ENCODE assay signal across 12 cellular contexts in genomic region chr2:175152242-175152641, GRCh38. TPM values are rescaled to one million over a fixed set of nuclear protein-coding genes. Genes with fewer than 3 reads are reported as not detected.
A peak's percentile ranks its signal among the peaks of the same experiment; 100 is the strongest.
DNase-seq lines count a peak whose midpoint lies in the region; ATAC-seq and TF ChIP-seq lines count a peak whose summit lies in the region.
"Had no signal": no experiment of that assay in that cellular context is flagged by ENCODE, and none has a peak within 500 bp of the region (broad histone marks: within the 10 kb centered on the region; RNA-seq: fewer than 3 reads in every experiment).

No MANE protein-coding gene starts in this region.

- H3K27me3 ChIP-seq in CD4-positive, CD25-positive, alpha-beta regulatory T cell (ENCODE audit: control insufficient read depth, insufficient read depth, low read length): no peaks in the 10 kb centered on the region
- H3K27me3 ChIP-seq in HAP-1 (ENCODE audit: low read depth) (no peaks in the 10 kb centered on the region), heart left ventricle (no peaks in the 10 kb centered on the region)
- H3K27me3 ChIP-seq: right atrium auricular region had no signal

- H3K4me1 Mint-ChIP-seq in CD4-positive, CD25-positive, alpha-beta regulatory T cell: peaks cover 27 to 70% (median 56%) of the 10 kb centered on the region in 4 donors
- H3K4me1 Mint-ChIP-seq in activated CD4-positive, alpha-beta memory T cell treated with anti-CD3 and anti-CD28 coated beads for 36 hours (ENCODE audit: low read depth): peaks cover 54% of the 10 kb centered on the region

- DNase-seq in CD4-positive, CD25-positive, alpha-beta regulatory T cell: peak in 1 of 3 donors; percentile 12
- DNase-seq in GM19240 (ENCODE audit: insufficient read length, low spot score) (peak; percentile 6), HAP-1 (ENCODE audit: low spot score in 2 of 2) (no peak), heart left ventricle (no peak), NCI-H1417 (lab: John Stamatoyannopoulos, UW) (no peak)
- DNase-seq in activated CD4-positive, alpha-beta memory T cell treated with anti-CD3 and anti-CD28 coated beads for 36 hours: no peak
- DNase-seq: activated naive CD4-positive, alpha-beta T cell treated with Interleukin-2 at 50 U/mL for 16 hours; head of caudate nucleus; NCI-H1092 treated with DMSO at 0.1 percent for 48 hours had no signal

- no peak overlapping the region for H3K27ac ChIP-seq in CD4-positive, CD25-positive, alpha-beta regulatory T cell (ENCODE audit: insufficient read depth, low read length, poor library complexity, severe bottlenecking)
- H3K27ac ChIP-seq in heart left ventricle: no peak overlapping the region
- H3K27ac ChIP-seq: right atrium auricular region had no signal

- H3K27ac Mint-ChIP-seq in CD4-positive, CD25-positive, alpha-beta regulatory T cell: peak overlapping the region in 2 of 3 donors; percentile 18 to 63
- H3K27ac Mint-ChIP-seq in activated CD4-positive, alpha-beta memory T cell treated with anti-CD3 and anti-CD28 coated beads for 36 hours: no peak overlapping the region

- no peak for TF ChIP-seq POLR2A in heart left ventricle (IDR thresholded peaks at IDR 0.05)

- H3K27me3 Mint-ChIP-seq in CD4-positive, CD25-positive, alpha-beta regulatory T cell: no peaks in the 10 kb centered on the region
- H3K27me3 Mint-ChIP-seq in activated CD4-positive, alpha-beta memory T cell treated with anti-CD3 and anti-CD28 coated beads for 36 hours: no peaks in the 10 kb centered on the region

- intact Hi-C loops in activated CD4-positive, alpha-beta memory T cell treated with anti-CD3 and anti-CD28 coated beads for 36 hours (cut with micrococcal nuclease): loop anchor here (5.0 kb wide), 3 partner anchors 75 to 400 kb away; no protein-coding TSS in a partner anchor
- intact Hi-C loops in heart left ventricle (cut with DNase I): no loop called here

- no peaks in the 10 kb centered on the region for H3K9me3 ChIP-seq in CD4-positive, CD25-positive, alpha-beta regulatory T cell (ENCODE audit: control insufficient read depth in 2 of 2, low read length in 2 of 2)
- H3K9me3 ChIP-seq in HAP-1: no peaks in the 10 kb centered on the region
- H3K9me3 ChIP-seq in heart left ventricle: no peaks in the 10 kb centered on the region
- H3K9me3 ChIP-seq: right atrium auricular region had no signal

- no peak for ATAC-seq in CD4-positive, CD25-positive, alpha-beta regulatory T cell (ENCODE audit: low read depth in 2 of 2)
- ATAC-seq in HG02759 (IDR thresholded peaks at IDR 0.05; ENCODE audit: unreplicated experiment) (peak; percentile 64), HG03565 (IDR thresholded peaks at IDR 0.05; ENCODE audit: unreplicated experiment) (peak; percentile 68), heart left ventricle (no peak)

- in situ Hi-C loops in HAP-1 (cut with MboI; ENCODE audit: low sequenced_read_pairs): no loop called here

- H3K9me3 Mint-ChIP-seq in CD4-positive, CD25-positive, alpha-beta regulatory T cell: no peaks in the 10 kb centered on the region
- no peaks in the 10 kb centered on the region for H3K9me3 Mint-ChIP-seq in activated CD4-positive, alpha-beta memory T cell treated with anti-CD3 and anti-CD28 coated beads for 36 hours

- peaks cover 17% of the 10 kb centered on the region for H3K4me1 ChIP-seq in CD4-positive, CD25-positive, alpha-beta regulatory T cell (ENCODE audit: control insufficient read depth, insufficient read depth, low read length, poor library complexity, severe bottlenecking)
- H3K4me1 ChIP-seq in HAP-1 (peaks cover 23% of the 10 kb centered on the region), heart left ventricle (peaks cover 0 to 62% (median 31%) of the 10 kb centered on the region in 12 donors)

- TF ChIP-seq CTCF in heart left ventricle (IDR thresholded peaks at IDR 0.05): no peak

- H3K4me3 ChIP-seq in CD4-positive, CD25-positive, alpha-beta regulatory T cell (ENCODE audit: low read depth, low read length): no peak overlapping the region
- H3K4me3 ChIP-seq in HAP-1: no peak overlapping the region
- H3K4me3 ChIP-seq in heart left ventricle: no peak overlapping the region
- H3K4me3 ChIP-seq: right atrium auricular region had no signal

- H3K4me3 Mint-ChIP-seq in CD4-positive, CD25-positive, alpha-beta regulatory T cell: peak overlapping the region in 1 of 4 donors; percentile 18
- no peak overlapping the region for H3K4me3 Mint-ChIP-seq in activated CD4-positive, alpha-beta memory T cell treated with anti-CD3 and anti-CD28 coated beads for 36 hours

- CTCF ChIA-PET in activated CD4-positive, alpha-beta memory T cell treated with anti-CD3 and anti-CD28 coated beads for 36 hours (lab: Charles Lee): interaction anchor here (1.1 kb wide), 1 partner anchor 464 kb away, joined by 4 read pairs; no protein-coding TSS in a partner anchor

- peaks cover 24% of the 10 kb centered on the region for H3K36me3 Mint-ChIP-seq in CD4-positive, CD25-positive, alpha-beta regulatory T cell
- H3K36me3 Mint-ChIP-seq in activated CD4-positive, alpha-beta memory T cell treated with anti-CD3 and anti-CD28 coated beads for 36 hours: peaks cover 16% of the 10 kb centered on the region

- POLR2A ChIA-PET in activated CD4-positive, alpha-beta memory T cell treated with anti-CD3 and anti-CD28 coated beads for 36 hours (lab: Charles Lee): interaction anchor here (1.1 kb wide), 1 partner anchor 13 kb away, joined by 3 read pairs; no protein-coding TSS in a partner anchor

- WGBS in heart left ventricle, 4 donors: 82 to 90% (median 89%) methylated on average over 2 of the region's 2 CpGs

- H3K36me3 ChIP-seq in CD4-positive, CD25-positive, alpha-beta regulatory T cell (ENCODE audit: control insufficient read depth, insufficient read depth, low read length): peaks cover 21% of the 10 kb centered on the region
- peaks cover 7% of the 10 kb centered on the region for H3K36me3 ChIP-seq in HAP-1 (replicated peaks)
- peaks cover 0 to 21% (median 3%) of the 10 kb centered on the region in 9 donors for H3K36me3 ChIP-seq in heart left ventricle
- H3K36me3 ChIP-seq: right atrium auricular region had no signal

RNA-seq across cellular contexts. Expression of gene ATF2, which starts 15.8 kb away (rescaled TPM):
- total RNA-seq in CD4-positive, CD25-positive, alpha-beta regulatory T cell: 62.6 TPM
- 10 to 100 TPM; 22.3 to 49.9 (median 38.2) TPM for polyA plus RNA-seq in CD4-positive, CD25-positive, alpha-beta regulatory T cell
- 10 to 100 TPM; 46.9 to 48.5 TPM for total RNA-seq in activated CD4-positive, alpha-beta memory T cell treated with anti-CD3 and anti-CD28 coated beads for 36 hours
- total RNA-seq in heart left ventricle: 10 to 100 TPM; 17.1 to 41.5 (median 28.5) TPM
- polyA plus RNA-seq in heart left ventricle: 10 to 100 TPM; 11.2 to 14.4 TPM

RNA-seq across cellular contexts. Expression of gene ATP5MC3, which starts 29.3 kb away (rescaled TPM):
- total RNA-seq in CD4-positive, CD25-positive, alpha-beta regulatory T cell: 66.2 TPM
- 100 to 1,000 TPM; 359 to 452 (median 396) TPM for polyA plus RNA-seq in CD4-positive, CD25-positive, alpha-beta regulatory T cell
- total RNA-seq in activated CD4-positive, alpha-beta memory T cell treated with anti-CD3 and anti-CD28 coated beads for 36 hours: 100 to 1,000 TPM; 346 to 347 TPM
- total RNA-seq in heart left ventricle: 1,000 to 10,000 TPM in 4 of 9 donors, 100 to 1,000 TPM in 5; 474 to 1,123 (median 986) TPM
- 1,000 to 10,000 TPM; 1,066 to 1,093 TPM for polyA plus RNA-seq in heart left ventricle

Comparison
In these comparisons a context has a peak if more than half of its experiments do, and no peak if none do; other contexts are left out.
1. ATAC-seq: peak in HG02759 (single experiment) and HG03565 (single experiment); none in CD4-positive, CD25-positive, alpha-beta regulatory T cell (0 of 2) and heart left ventricle (0 of 4).